8 cellular contexts compared by ENCODE assay signal in the genomic region with DNA sequence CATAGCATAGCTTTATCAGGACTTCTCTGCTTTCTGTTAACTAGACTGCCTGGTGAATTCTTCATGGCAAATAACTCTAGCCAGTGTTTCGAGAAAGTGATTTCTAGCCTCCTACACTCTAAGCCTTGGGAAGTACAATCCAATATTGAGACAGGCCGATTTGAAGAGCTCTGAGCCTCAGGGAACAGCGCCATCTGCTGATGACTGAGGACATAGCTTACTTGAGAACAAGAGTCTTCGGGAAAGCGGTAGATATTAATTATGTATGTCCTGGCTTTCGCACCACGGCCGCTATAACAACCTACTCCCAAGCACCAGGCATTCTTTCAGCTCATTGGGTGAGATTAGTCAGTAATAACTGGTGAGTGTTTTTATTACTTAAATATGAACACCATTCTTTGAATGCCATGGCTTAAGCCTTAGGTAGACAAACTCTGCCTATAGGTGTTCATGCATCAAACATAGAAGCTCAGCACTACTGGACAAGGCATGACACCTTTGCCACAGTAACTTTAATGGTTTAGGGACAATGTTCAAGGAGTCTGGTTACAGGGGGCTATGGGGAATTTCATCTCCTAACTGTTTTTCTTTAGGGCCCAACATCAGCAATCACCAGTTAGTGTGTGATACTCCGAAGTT.
A peak's percentile ranks its signal among the peaks of the same experiment; 100 is the strongest.
DNase-seq lines count a peak whose midpoint lies in the region; ATAC-seq and TF ChIP-seq lines count a peak whose summit lies in the region.

No MANE protein-coding gene starts in this region.

- H4K91ac ChIP-seq in trophoblast cell (ENCODE audit: low read depth, low read length) = no peak overlapping the region

- WGBS in trophoblast cell (ENCODE audit: extremely low coverage, insufficient coverage, insufficient read length) = no CpG with 5 or more reads among the region's 9 CpGs

- H2BK12ac ChIP-seq in trophoblast cell (ENCODE audit: low read length) = no peak overlapping the region

- H3K9ac ChIP-seq in trophoblast cell (ENCODE audit: low read length) = no peak overlapping the region

- H2AK5ac ChIP-seq in trophoblast cell (ENCODE audit: low read length) = no peak overlapping the region

- no peaks in the 10 kb centered on the region for H3K79me2 ChIP-seq in trophoblast cell (ENCODE audit: control insufficient read depth, insufficient read depth, low read length, poor library complexity)

- H3K23ac ChIP-seq in trophoblast cell (ENCODE audit: low read length) = no peak overlapping the region

- H3K14ac ChIP-seq in trophoblast cell (ENCODE audit: low read length) = no peak overlapping the region

- DNase-seq in AML-193 (lab: John Stamatoyannopoulos, UW) (peak; percentile 38 to 56), NCI-H345 (lab: John Stamatoyannopoulos, UW) (peak; percentile 84), glomerular endothelial cell (ENCODE audit: extremely low read depth, low read depth, low spot score) (peak; percentile 90), trophoblast cell (peak; percentile 60 to 79)
- DNase-seq in activated CD4-positive, alpha-beta T cell treated with anti-CD3 and anti-CD28 coated beads, Interleukin-2, amount 50 U/mL, for 48 hours = peak; percentile 28 to 30

- no peak overlapping the region for H2AFZ ChIP-seq in trophoblast cell (ENCODE audit: insufficient read depth, low read length, poor library complexity)

- no peaks in the 10 kb centered on the region for H3K36me3 ChIP-seq in trophoblast cell (ENCODE audit: control insufficient read depth in 1 of 2, insufficient read depth in 2 of 2, low read length in 2 of 2)

- no peak overlapping the region for H3K27ac ChIP-seq in trophoblast cell (ENCODE audit: low read depth, low read length)

- no peak overlapping the region for H2BK120ac ChIP-seq in trophoblast cell (ENCODE audit: insufficient read depth, low read length, poor library complexity)

- no peak for TF ChIP-seq POLR2A in GM18505 (IDR thresholded peaks at IDR 0.05; ENCODE audit: borderline replicate concordance, extremely low read depth, insufficient read depth, insufficient read length)

- H3K4me1 ChIP-seq in trophoblast cell (ENCODE audit: control insufficient read depth in 1 of 2, insufficient read depth in 2 of 2, low read length in 2 of 2) = no peaks in the 10 kb centered on the region

- H4K12ac ChIP-seq in trophoblast cell (ENCODE audit: low read depth, low read length) = no peak overlapping the region

- ATAC-seq in GM18505 (IDR thresholded peaks at IDR 0.05; ENCODE audit: unreplicated experiment) = peak; percentile 68
- ATAC-seq in HG03342 (IDR thresholded peaks at IDR 0.05; ENCODE audit: unreplicated experiment) = peak; percentile 82
- ATAC-seq in GM21526 (IDR thresholded peaks at IDR 0.05; ENCODE audit: low FRiP score, unreplicated experiment) = no peak

- no peaks in the 10 kb centered on the region for H3K79me1 ChIP-seq in trophoblast cell (ENCODE audit: low read length)

- H3K4me2 ChIP-seq in trophoblast cell (ENCODE audit: low read length) = no peak overlapping the region

- H3K4me3 ChIP-seq in trophoblast cell (ENCODE audit: low read depth, low read length) = no peak overlapping the region

- no peak overlapping the region for H2BK5ac ChIP-seq in trophoblast cell (ENCODE audit: low read depth, low read length, poor library complexity)

- no peaks in the 10 kb centered on the region for H3K9me3 ChIP-seq in trophoblast cell (ENCODE audit: insufficient read depth, low read depth, low read length)

- no peak overlapping the region for H3K18ac ChIP-seq in trophoblast cell (ENCODE audit: low read length)

- no peaks in the 10 kb centered on the region for H3K27me3 ChIP-seq in trophoblast cell (ENCODE audit: insufficient read depth, low read length)

- no peak overlapping the region for H3K4ac ChIP-seq in trophoblast cell (ENCODE audit: low read depth, low read length)

- no peak overlapping the region for H4K8ac ChIP-seq in trophoblast cell (ENCODE audit: low read depth, low read length)

Comparison
In these comparisons a context has a peak if more than half of its experiments do, and no peak if none do; other contexts are left out.
1. DNase-seq: peak in every context shown above with its lines; median percentile 90 in glomerular endothelial cell; 84 in NCI-H345; 70 in trophoblast cell; 47 in AML-193; 29 in activated CD4-positive, alpha-beta T cell treated with anti-CD3 and anti-CD28 coated beads, Interleukin-2, amount 50 U/mL, for 48 hours.